Comparison of ENCODE assay signal across 10 cellular contexts in the genomic region with DNA sequence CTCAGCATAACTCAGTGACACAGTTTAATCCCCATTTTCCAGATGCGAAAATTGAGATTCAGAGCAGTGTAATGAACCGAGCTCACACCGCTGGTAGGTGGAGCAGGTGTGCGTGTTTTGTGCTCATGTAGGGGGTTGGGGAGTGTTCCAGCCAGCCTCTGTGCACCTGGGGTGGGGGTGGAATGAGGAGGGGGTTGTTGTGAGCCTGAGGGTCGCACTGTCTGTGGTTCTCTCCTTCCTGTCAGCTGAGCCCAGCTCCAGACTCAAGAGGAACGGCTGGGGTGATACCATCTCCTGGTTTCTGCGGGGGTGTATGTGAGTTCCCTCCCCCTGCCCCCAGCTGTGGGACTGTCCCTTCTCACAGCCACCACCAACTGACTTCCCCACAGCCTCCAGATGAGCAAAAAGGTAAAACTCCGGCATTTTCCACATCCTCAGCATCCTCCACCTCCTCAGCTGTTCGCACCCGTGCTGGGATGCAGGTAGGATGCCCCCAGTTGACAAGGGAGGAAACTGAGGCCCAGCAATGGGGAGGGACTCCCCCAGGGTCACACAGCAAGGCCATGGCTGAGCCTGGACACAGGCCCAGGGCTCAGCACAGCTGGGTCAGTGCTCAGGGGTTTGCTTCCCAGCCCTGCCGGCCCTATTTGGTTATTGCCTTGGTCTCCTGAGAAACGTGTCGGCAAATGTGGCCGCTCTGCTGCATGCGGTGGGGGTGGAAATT. TPM values are rescaled to one million over a fixed set of nuclear protein-coding genes. Genes with fewer than 3 reads are reported as not detected.
DNase-seq lines count a peak whose midpoint lies in the region; ATAC-seq, FAIRE-seq and TF ChIP-seq lines count a peak whose summit lies in the region.
"Had no signal": no experiment of that assay in that cellular context is flagged by ENCODE, and none has a peak within 500 bp of the region (broad histone marks: within the 10 kb centered on the region; RNA-seq: fewer than 3 reads in every experiment).

No MANE protein-coding gene starts in this region.

- no peak for TF ChIP-seq POLR2A in Peyer's patch (IDR thresholded peaks at IDR 0.05)

- no peaks in the 10 kb centered on the region for H3K36me3 ChIP-seq in Peyer's patch
- H3K36me3 ChIP-seq: SJSA1 had no signal

- H3K27ac Mint-ChIP-seq in nephron progenitor cell: no peak overlapping the region

- H3K4me1 Mint-ChIP-seq in nephron progenitor cell: peaks cover 29% of the 10 kb centered on the region

- DNase-seq in NCI-H2029 (lab: John Stamatoyannopoulos, UW) (peak; percentile 17), NCI-H2029 treated with DMSO at 0.1 percent for 48 hours (lab: John Stamatoyannopoulos, UW) (no peak), Peyer's patch (peak in 2 of 3 donors; percentile 91 to 93), nephron progenitor cell (peak; percentile 62), RCC 7860 (ENCODE audit: low spot score) (no peak), NCI-H146 (lab: John Stamatoyannopoulos, UW) (no peak)
- peak; percentile 60 for DNase-seq in activated gamma-delta T cell treated with anti-CD3 and anti-CD28 coated beads, Interleukin-2, amount 50 U/mL, for 16 hours (ENCODE audit: low read depth)

- H3K27me3 Mint-ChIP-seq in nephron progenitor cell (ENCODE audit: low read depth, poor library complexity): peaks cover 11% of the 10 kb centered on the region

- H3K36me3 Mint-ChIP-seq in nephron progenitor cell (ENCODE audit: low read depth): no peaks in the 10 kb centered on the region

- H3K9me3 ChIP-seq in Peyer's patch: no peaks in the 10 kb centered on the region
- H3K9me3 ChIP-seq: SJSA1 had no signal

- TF ChIP-seq CTCF in Peyer's patch (IDR thresholded peaks at IDR 0.05) (no peak), nephron progenitor cell (IDR thresholded peaks at IDR 0.05) (no peak)

- H3K4me1 ChIP-seq in Peyer's patch: peaks cover 0 to 12% (median 3%) of the 10 kb centered on the region in 4 donors
- H3K4me1 ChIP-seq: SJSA1 had no signal

- H3K4me3 Mint-ChIP-seq in nephron progenitor cell: no peak overlapping the region

- FAIRE-seq in RCC 7860 (lab: Jason Lieb, UNC): no peak
- FAIRE-seq: keratinocyte had no signal

- ATAC-seq in GM21723 (IDR thresholded peaks at IDR 0.05; ENCODE audit: unreplicated experiment): no peak

- H3K27me3 ChIP-seq in Peyer's patch: no peaks in the 10 kb centered on the region
- H3K27me3 ChIP-seq: SJSA1 had no signal

- H3K27ac ChIP-seq in Peyer's patch: peak overlapping the region; percentile 27 to 88 (median 74)
- H3K27ac ChIP-seq: SJSA1 had no signal

- peak overlapping the region; percentile 17 to 50 (median 44) for H3K4me3 ChIP-seq in Peyer's patch
- H3K4me3 ChIP-seq: SJSA1 had no signal

- no peaks in the 10 kb centered on the region for H3K9me3 Mint-ChIP-seq in nephron progenitor cell

RNA-seq across cellular contexts. Expression of a gene that starts 2.1 kb away (rescaled TPM):
- total RNA-seq in Peyer's patch: 10 to 100 TPM in 1 of 4 donors, 1 to 10 TPM in 3; 1.4 to 22.3 (median 4.1) TPM
- total RNA-seq: SJSA1 had no signal

RNA-seq across cellular contexts. Expression of a gene that starts 9.5 kb away (rescaled TPM):
- total RNA-seq in Peyer's patch: 100 to 1,000 TPM in 1 of 4 donors, 10 to 100 TPM in 3; 53.6 to 116 (median 83.9) TPM

RNA-seq across cellular contexts. Expression of a gene that starts 26.3 kb away (rescaled TPM):
- 100 to 1,000 TPM in 1 of 4 donors, 10 to 100 TPM in 3; 46.1 to 105 (median 71.5) TPM for total RNA-seq in Peyer's patch

RNA-seq across cellular contexts. Expression of a gene that starts 41.3 kb away (rescaled TPM):
- 10 to 100 TPM; 26.4 to 70.9 (median 35.4) TPM for total RNA-seq in Peyer's patch

Comparison
In these comparisons a context has a peak if more than half of its experiments do, and no peak if none do; other contexts are left out.
1. DNase-seq: peak in NCI-H2029 (single experiment), Peyer's patch (2 of 3), activated gamma-delta T cell treated with anti-CD3 and anti-CD28 coated beads, Interleukin-2, amount 50 U/mL, for 16 hours (single experiment) and nephron progenitor cell (single experiment); none in NCI-H2029 treated with DMSO at 0.1 percent for 48 hours (single experiment), RCC 7860 (single experiment) and NCI-H146 (single experiment).